21 cellular contexts compared by ENCODE assay signal in genomic region chr20:19370076-19371075, GRCh38.
DNase-seq lines count a peak whose midpoint lies in the region; ATAC-seq and TF ChIP-seq lines count a peak whose summit lies in the region.
"Had no signal": no experiment of that assay in that cellular context is flagged by ENCODE, and none has a peak within 500 bp of the region (broad histone marks: within the 10 kb centered on the region; RNA-seq: fewer than 3 reads in every experiment).

No MANE protein-coding gene starts in this region.

- DNase-seq in DMS53 (lab: John Stamatoyannopoulos, UW): peak; percentile 22
- no peak for DNase-seq in DMS53 treated with DMSO at 0.1 percent for 48 hours (lab: John Stamatoyannopoulos, UW; ENCODE audit: unreplicated experiment)
- DNase-seq in M059J (ENCODE audit: low read depth): peak; percentile 61
- DNase-seq in RPMI7951 (ENCODE audit: low read depth): peak; percentile 41
- no peak for DNase-seq in amniotic stem cell (lab: John Stamatoyannopoulos, UW)
- DNase-seq in DMS153 treated with DMSO at 0.1 percent for 48 hours (lab: John Stamatoyannopoulos, UW; ENCODE audit: unreplicated experiment): no peak
- DNase-seq: 8988T; Caco-2; CD4-positive, alpha-beta T cell; DND-41; H7; HFFc6; Kasumi-1; MM.1S; NCI-H187; NCI-H2171 treated with DMSO at 0.1 percent for 48 hours; NCI-H69; NK-92 treated with Interleukin-12 subunit alpha and Interleukin-12 subunit beta, amount 100 ng/mL, for 24 hours; Right ventricle myocardium superior had no signal

- no peaks in the 10 kb centered on the region for H3K36me3 Mint-ChIP-seq in nephron (ENCODE audit: low read depth)

- H3K4me3 Mint-ChIP-seq in nephron: no peak overlapping the region
- H3K4me3 Mint-ChIP-seq: CD4-positive, alpha-beta T cell; HFFc6 had no signal

- ATAC-seq in SK-N-SH treated with all-trans-retinoic acid at 6 μM for 48 hours: no peak

- H3K27me3 Mint-ChIP-seq in nephron (ENCODE audit: low read depth): peaks cover 9% of the 10 kb centered on the region
- H3K27me3 Mint-ChIP-seq: CD4-positive, alpha-beta T cell had no signal

- H3K27ac Mint-ChIP-seq in nephron: peak overlapping the region in 2 of 3 experiments; percentile 19 to 54
- H3K27ac Mint-ChIP-seq: CD4-positive, alpha-beta T cell; HFFc6 had no signal

- no peaks in the 10 kb centered on the region for H3K9me3 Mint-ChIP-seq in nephron
- H3K9me3 Mint-ChIP-seq: CD4-positive, alpha-beta T cell had no signal

- no peak for TF ChIP-seq CTCF in nephron (IDR thresholded peaks at IDR 0.05; ENCODE audit: unreplicated experiment in 3 of 3)

- H3K4me1 Mint-ChIP-seq in nephron: peaks cover 57% of the 10 kb centered on the region

TF ChIP-seq in SK-N-SH treated with all-trans-retinoic acid at 6 μM for 48 hours, 23 proteins besides CTCF, POLR2A, EP300 and RAD21:
- TF ChIP-seq, protein P1, sequence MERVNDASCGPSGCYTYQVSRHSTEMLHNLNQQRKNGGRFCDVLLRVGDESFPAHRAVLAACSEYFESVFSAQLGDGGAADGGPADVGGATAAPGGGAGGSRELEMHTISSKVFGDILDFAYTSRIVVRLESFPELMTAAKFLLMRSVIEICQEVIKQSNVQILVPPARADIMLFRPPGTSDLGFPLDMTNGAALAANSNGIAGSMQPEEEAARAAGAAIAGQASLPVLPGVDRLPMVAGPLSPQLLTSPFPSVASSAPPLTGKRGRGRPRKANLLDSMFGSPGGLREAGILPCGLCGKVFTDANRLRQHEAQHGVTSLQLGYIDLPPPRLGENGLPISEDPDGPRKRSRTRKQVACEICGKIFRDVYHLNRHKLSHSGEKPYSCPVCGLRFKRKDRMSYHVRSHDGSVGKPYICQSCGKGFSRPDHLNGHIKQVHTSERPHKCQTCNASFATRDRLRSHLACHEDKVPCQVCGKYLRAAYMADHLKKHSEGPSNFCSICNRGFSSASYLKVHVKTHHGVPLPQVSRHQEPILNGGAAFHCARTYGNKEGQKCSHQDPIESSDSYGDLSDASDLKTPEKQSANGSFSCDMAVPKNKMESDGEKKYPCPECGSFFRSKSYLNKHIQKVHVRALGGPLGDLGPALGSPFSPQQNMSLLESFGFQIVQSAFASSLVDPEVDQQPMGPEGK (CRISPR knock-in tag; IDR thresholded peaks at IDR 0.05; ENCODE audit: borderline replicate concordance): no peak
- TF ChIP-seq TCF4 (CRISPR knock-in tag; IDR thresholded peaks at IDR 0.05; ENCODE audit: borderline replicate concordance) (no peak), GLIS3 (CRISPR knock-in tag; IDR thresholded peaks at IDR 0.05) (no peak), ZNF8 (CRISPR knock-in tag; IDR thresholded peaks at IDR 0.05) (no peak), ZNF70 (CRISPR knock-in tag; IDR thresholded peaks at IDR 0.05) (no peak), ZFP30 (CRISPR knock-in tag; IDR thresholded peaks at IDR 0.05) (no peak), PPARA (CRISPR knock-in tag; IDR thresholded peaks at IDR 0.05; ENCODE audit: borderline replicate concordance) (no peak), SNAI2 (CRISPR knock-in tag; IDR thresholded peaks at IDR 0.05) (no peak), ISL1 (CRISPR knock-in tag; IDR thresholded peaks at IDR 0.05) (no peak), CSRNP3 (CRISPR knock-in tag; IDR thresholded peaks at IDR 0.05) (no peak), ARNTL (CRISPR knock-in tag; IDR thresholded peaks at IDR 0.05; ENCODE audit: borderline replicate concordance, low read depth) (no peak), BACH2 (CRISPR knock-in tag; IDR thresholded peaks at IDR 0.05; ENCODE audit: borderline replicate concordance) (no peak), ESRRG (CRISPR knock-in tag; IDR thresholded peaks at IDR 0.05) (no peak), RARB (CRISPR knock-in tag; IDR thresholded peaks at IDR 0.05) (no peak), ZFP3 (CRISPR knock-in tag; IDR thresholded peaks at IDR 0.05) (no peak), ZC3H10 (CRISPR knock-in tag; IDR thresholded peaks at IDR 0.05) (no peak)
- TF ChIP-seq, protein P2, sequence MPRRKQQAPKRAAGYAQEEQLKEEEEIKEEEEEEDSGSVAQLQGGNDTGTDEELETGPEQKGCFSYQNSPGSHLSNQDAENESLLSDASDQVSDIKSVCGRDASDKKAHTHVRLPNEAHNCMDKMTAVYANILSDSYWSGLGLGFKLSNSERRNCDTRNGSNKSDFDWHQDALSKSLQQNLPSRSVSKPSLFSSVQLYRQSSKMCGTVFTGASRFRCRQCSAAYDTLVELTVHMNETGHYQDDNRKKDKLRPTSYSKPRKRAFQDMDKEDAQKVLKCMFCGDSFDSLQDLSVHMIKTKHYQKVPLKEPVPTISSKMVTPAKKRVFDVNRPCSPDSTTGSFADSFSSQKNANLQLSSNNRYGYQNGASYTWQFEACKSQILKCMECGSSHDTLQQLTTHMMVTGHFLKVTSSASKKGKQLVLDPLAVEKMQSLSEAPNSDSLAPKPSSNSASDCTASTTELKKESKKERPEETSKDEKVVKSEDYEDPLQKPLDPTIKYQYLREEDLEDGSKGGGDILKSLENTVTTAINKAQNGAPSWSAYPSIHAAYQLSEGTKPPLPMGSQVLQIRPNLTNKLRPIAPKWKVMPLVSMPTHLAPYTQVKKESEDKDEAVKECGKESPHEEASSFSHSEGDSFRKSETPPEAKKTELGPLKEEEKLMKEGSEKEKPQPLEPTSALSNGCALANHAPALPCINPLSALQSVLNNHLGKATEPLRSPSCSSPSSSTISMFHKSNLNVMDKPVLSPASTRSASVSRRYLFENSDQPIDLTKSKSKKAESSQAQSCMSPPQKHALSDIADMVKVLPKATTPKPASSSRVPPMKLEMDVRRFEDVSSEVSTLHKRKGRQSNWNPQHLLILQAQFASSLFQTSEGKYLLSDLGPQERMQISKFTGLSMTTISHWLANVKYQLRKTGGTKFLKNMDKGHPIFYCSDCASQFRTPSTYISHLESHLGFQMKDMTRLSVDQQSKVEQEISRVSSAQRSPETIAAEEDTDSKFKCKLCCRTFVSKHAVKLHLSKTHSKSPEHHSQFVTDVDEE (CRISPR knock-in tag; IDR thresholded peaks at IDR 0.05): no peak

Comparison
In these comparisons a context has a peak if more than half of its experiments do, and no peak if none do; other contexts are left out.
1. DNase-seq: peak in DMS53 (single experiment), M059J (single experiment) and RPMI7951 (single experiment); none in DMS53 treated with DMSO at 0.1 percent for 48 hours (single experiment), amniotic stem cell (single experiment) and DMS153 treated with DMSO at 0.1 percent for 48 hours (single experiment).